Comparison of ENCODE assay signal across 9 cellular contexts in the genomic region with DNA sequence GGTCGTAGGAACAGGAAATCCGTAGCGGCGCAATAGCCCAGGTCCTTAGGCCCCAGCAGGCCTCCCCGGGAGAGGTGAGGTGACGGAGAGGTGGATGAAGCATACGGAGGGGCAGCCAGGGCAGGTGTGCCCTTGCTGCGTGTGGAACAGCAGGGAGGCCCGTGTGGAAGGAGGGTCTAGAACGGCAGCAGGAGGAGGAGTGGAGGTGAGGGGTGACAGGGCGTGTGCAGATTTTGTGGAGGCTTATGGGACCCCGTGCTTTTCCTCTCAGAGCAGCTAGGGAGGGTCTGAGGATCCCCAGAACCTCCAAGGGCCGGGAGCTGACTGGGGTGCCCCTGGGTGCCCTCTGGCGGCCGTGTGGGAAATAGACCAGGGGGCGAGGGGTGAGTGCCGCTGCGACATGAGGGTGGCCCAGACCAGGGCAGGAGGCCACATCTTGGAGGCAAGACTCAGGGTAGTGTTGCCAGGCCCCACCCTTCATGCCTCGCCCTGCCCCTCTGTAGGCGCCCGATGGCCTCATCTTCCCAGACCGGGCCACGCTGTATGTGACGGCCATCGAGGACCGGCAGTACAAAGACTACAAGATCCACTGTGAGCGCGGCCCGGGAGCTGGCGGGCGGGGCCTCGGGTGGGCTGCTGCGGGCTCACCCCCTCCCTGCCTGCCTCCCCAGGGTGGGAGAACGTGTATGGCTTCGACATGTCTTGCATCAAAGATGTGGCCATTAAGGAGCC.
DNase-seq lines count a peak whose midpoint lies in the region; TF ChIP-seq lines count a peak whose summit lies in the region.
"Had no signal": no experiment of that assay in that cellular context is flagged by ENCODE, and none has a peak within 500 bp of the region (broad histone marks: within the 10 kb centered on the region; RNA-seq: fewer than 3 reads in every experiment).

No MANE protein-coding gene starts in this region.

- peak; percentile 65 for DNase-seq in 8988T
- DNase-seq in GM12864 (ENCODE audit: low read depth), result no peak
- peak; percentile 43 for DNase-seq in RPMI8226
- DNase-seq in foreskin fibroblast, result no peak
- DNase-seq in superior temporal gyrus (ENCODE audit: extremely low spot score), result no peak
- no peak for DNase-seq in putamen (ENCODE audit: low spot score)
- no peak for DNase-seq in DMS79 (lab: John Stamatoyannopoulos, UW)
- DNase-seq in T-helper 1 cell, result no peak
- DNase-seq: T-helper 9 cell had no signal

- H3K4me3 ChIP-seq in GM12864 (ENCODE audit: low read depth, low read length) (no peak overlapping the region), foreskin fibroblast (ENCODE audit: low read depth in 1 of 2, low read length in 2 of 2) (no peak overlapping the region)

- TF ChIP-seq CTCF in GM12864 (IDR thresholded peaks at IDR 0.05; ENCODE audit: low read depth, low read length, missing control alignments) (peak; percentile 75), foreskin fibroblast (IDR thresholded peaks at IDR 0.05; ENCODE audit: low read depth, low read length) (peak; percentile 33)

Comparison
In these comparisons a context has a peak if more than half of its experiments do, and no peak if none do; other contexts are left out.
1. DNase-seq: peak in 8988T (single experiment) and RPMI8226 (single experiment); none in GM12864 (single experiment), foreskin fibroblast (0 of 2), superior temporal gyrus (single experiment), putamen (single experiment), DMS79 (single experiment) and T-helper 1 cell (0 of 5).